10 cellular contexts compared by ENCODE assay signal in the genomic region with DNA sequence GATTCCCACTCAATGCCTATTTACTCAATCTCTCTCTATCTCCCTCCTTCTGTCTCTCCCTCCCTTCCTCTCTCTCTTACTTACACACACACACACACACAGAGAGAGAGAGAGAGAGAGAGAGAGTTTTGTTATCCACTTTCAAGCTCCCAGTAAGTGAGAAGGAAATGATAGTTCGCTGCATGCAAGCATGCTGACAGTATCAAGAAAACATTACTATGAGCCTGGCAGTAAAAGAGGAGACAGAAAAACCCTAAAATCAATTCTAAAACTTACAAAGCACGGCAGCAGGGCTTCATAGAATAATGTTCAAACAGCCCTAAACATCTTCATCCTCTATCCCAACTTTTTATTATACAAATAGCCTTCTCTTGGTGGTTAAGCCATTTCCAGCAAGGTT.
DNase-seq lines count a peak whose midpoint lies in the region; ATAC-seq, FAIRE-seq and TF ChIP-seq lines count a peak whose summit lies in the region.
"Had no signal": no experiment of that assay in that cellular context is flagged by ENCODE, and none has a peak within 500 bp of the region (broad histone marks: within the 10 kb centered on the region; RNA-seq: fewer than 3 reads in every experiment).

No MANE protein-coding gene starts in this region.

- POLR2A ChIA-PET in CD8-positive, alpha-beta memory T cell (lab: Charles Lee) = interaction anchor here (0.6 to 1.7 kb wide), 5 partner anchors 9 to 171 kb away, joined by 3 to 9 read pairs (median 3); no protein-coding TSS in a partner anchor
- POLR2A ChIA-PET in OCI-LY7 (lab: Charles Lee) = interaction anchor here (0.9 to 3.0 kb wide), 2 partner anchors 11 to 29 kb away, joined by 4 to 10 read pairs; no protein-coding TSS in a partner anchor
- POLR2A ChIA-PET in naive thymus-derived CD8-positive, alpha-beta T cell (lab: Charles Lee) = interaction anchor here (0.6 to 5.4 kb wide), 13 partner anchors 9 to 330 kb away, joined by 3 to 63 read pairs (median 3); partner anchors contain the start of gene FOXO1

- no peak for FAIRE-seq in GM12891 (lab: Jason Lieb, UNC)
- FAIRE-seq: H54 had no signal

- H3K4me1 Mint-ChIP-seq in CD8-positive, alpha-beta memory T cell = peaks cover 71 to 84% (median 80%) of the 10 kb centered on the region in 3 donors
- peaks cover 53 to 90% (median 90%) of the 10 kb centered on the region in 4 donors for H3K4me1 Mint-ChIP-seq in naive thymus-derived CD8-positive, alpha-beta T cell

- TF ChIP-seq CTCF in OCI-LY7 (conservative IDR thresholded peaks at IDR 0.05; ENCODE audit: low read length) (no peak), astrocyte of the spinal cord (IDR thresholded peaks at IDR 0.05; ENCODE audit: low read depth, low read length) (no peak)

- H3K4me2 ChIP-seq in OCI-LY7 (ENCODE audit: low read length) = peak overlapping the region; percentile 42

- H3K4me1 ChIP-seq in CD8-positive, alpha-beta memory T cell (ENCODE audit: insufficient read depth, low read length) = peaks cover 73% of the 10 kb centered on the region
- H3K4me1 ChIP-seq in OCI-LY7 (ENCODE audit: insufficient read depth, low read length, poor library complexity, severe bottlenecking) = peaks cover 46% of the 10 kb centered on the region

- no TSS peak for BruUV-seq in OCI-LY7 (replicated peaks; lab: Mats Ljungman, UMichigan)

- H3K9me3 ChIP-seq in CD8-positive, alpha-beta memory T cell (ENCODE audit: low read length) = no peaks in the 10 kb centered on the region
- no peaks in the 10 kb centered on the region for H3K9me3 ChIP-seq in OCI-LY7 (ENCODE audit: low read length)
- H3K9me3 ChIP-seq: MG63 had no signal

- H2AFZ ChIP-seq in OCI-LY7 (ENCODE audit: low read length) = peak overlapping the region; percentile 22; the same call in 1 of the 2 replicates

- no peaks in the 10 kb centered on the region for H3K79me2 ChIP-seq in OCI-LY7 (ENCODE audit: insufficient read depth, low read depth, low read length)

- ATAC-seq in naive thymus-derived CD8-positive, alpha-beta T cell = peak; percentile 47 to 65
- ATAC-seq in GM18870 (IDR thresholded peaks at IDR 0.05; ENCODE audit: unreplicated experiment) = no peak
- ATAC-seq: left colon had no signal

- peak overlapping the region; percentile 25 to 83 (median 78) for H3K4me3 Mint-ChIP-seq in CD8-positive, alpha-beta memory T cell
- peak overlapping the region; percentile 73 to 92 (median 87) for H3K4me3 Mint-ChIP-seq in naive thymus-derived CD8-positive, alpha-beta T cell

- intact Hi-C loops in OCI-LY7 (cut with micrococcal nuclease; ENCODE audit: unreplicated experiment) = no loop called here

- H3K9me3 Mint-ChIP-seq in CD8-positive, alpha-beta memory T cell = no peaks in the 10 kb centered on the region
- peaks cover 0 to 2% (median 0%) of the 10 kb centered on the region in 9 donors for H3K9me3 Mint-ChIP-seq in naive thymus-derived CD8-positive, alpha-beta T cell

- no peak for TF ChIP-seq POLR2A in GM12891 (IDR thresholded peaks at IDR 0.05; ENCODE audit: low read depth, low read length)

- peak overlapping the region; percentile 35 for H3K4me3 ChIP-seq in CD8-positive, alpha-beta memory T cell (ENCODE audit: low read length)
- no peak overlapping the region for H3K4me3 ChIP-seq in OCI-LY7 (ENCODE audit: low read depth, low read length, poor library complexity, severe bottlenecking)
- H3K4me3 ChIP-seq in astrocyte of the spinal cord (ENCODE audit: low read depth, low read length) = no peak overlapping the region
- H3K4me3 ChIP-seq: MG63 had no signal

- H3K27ac Mint-ChIP-seq in CD8-positive, alpha-beta memory T cell = peak overlapping the region; percentile 57 to 94 (median 84)
- H3K27ac Mint-ChIP-seq in naive thymus-derived CD8-positive, alpha-beta T cell = peak overlapping the region; percentile 92 to 97 (median 96)

- peaks cover 0 to 7% (median 0%) of the 10 kb centered on the region in 3 donors for H3K36me3 Mint-ChIP-seq in CD8-positive, alpha-beta memory T cell
- H3K36me3 Mint-ChIP-seq in naive thymus-derived CD8-positive, alpha-beta T cell = no peaks in the 10 kb centered on the region

- no peaks in the 10 kb centered on the region for H3K36me3 ChIP-seq in CD8-positive, alpha-beta memory T cell (ENCODE audit: insufficient read depth, low read length)
- no peaks in the 10 kb centered on the region for H3K36me3 ChIP-seq in OCI-LY7 (ENCODE audit: insufficient read depth, low read length)
- H3K36me3 ChIP-seq: MG63 had no signal

- CTCF ChIA-PET in CD8-positive, alpha-beta memory T cell (lab: Charles Lee) = interaction anchor here (1.4 kb wide), 1 partner anchor 8 kb away, joined by 6 read pairs; no protein-coding TSS in a partner anchor
- CTCF ChIA-PET in OCI-LY7 (lab: Charles Lee; ENCODE audit: unreplicated experiment) = interaction anchor here (0.6 kb wide), 1 partner anchor 21 kb away, joined by 10 read pairs; no protein-coding TSS in a partner anchor

- peaks cover 0 to 4% of the 10 kb centered on the region in 2 donors for H3K27me3 Mint-ChIP-seq in CD8-positive, alpha-beta memory T cell
- no peaks in the 10 kb centered on the region for H3K27me3 Mint-ChIP-seq in naive thymus-derived CD8-positive, alpha-beta T cell

- H3K9me2 ChIP-seq in OCI-LY7 (ENCODE audit: insufficient read depth, low read length) = no peaks in the 10 kb centered on the region

- no peaks in the 10 kb centered on the region for H4K20me1 ChIP-seq in OCI-LY7 (ENCODE audit: insufficient read depth, low read length)

- peak in 1 of 5 donors; percentile 44 for DNase-seq in CD8-positive, alpha-beta memory T cell
- peak; percentile 35 for DNase-seq in OCI-LY7 (ENCODE audit: low spot score)
- peak; percentile 22 for DNase-seq in astrocyte of the spinal cord (ENCODE audit: low read depth, low spot score)
- DNase-seq in naive thymus-derived CD8-positive, alpha-beta T cell = peak in 1 of 10 donors; percentile 55
- no peak for DNase-seq in GM12891 (ENCODE audit: insufficient read length, low spot score)
- DNase-seq in NOMO-1 (lab: John Stamatoyannopoulos, UW; ENCODE audit: unreplicated experiment in 2 of 2) = no peak
- DNase-seq: left colon, MG63 had no signal

- no peak overlapping the region for H3K27ac ChIP-seq in CD8-positive, alpha-beta memory T cell (ENCODE audit: low read depth, low read length)
- H3K27ac ChIP-seq in OCI-LY7 (ENCODE audit: low read depth, low read length, poor library complexity, severe bottlenecking) = no peak overlapping the region

- H3K27me3 ChIP-seq in CD8-positive, alpha-beta memory T cell (ENCODE audit: insufficient read depth, low read length, poor library complexity, severe bottlenecking) = no peaks in the 10 kb centered on the region
- H3K27me3 ChIP-seq: MG63 had no signal

- in situ Hi-C loops in astrocyte of the spinal cord (cut with HindIII; ENCODE audit: low sequenced_read_pairs) = no loop called here

TF ChIP-seq in GM12891, 5 proteins besides CTCF, POLR2A, EP300 and RAD21:
- TF ChIP-seq POLR2AphosphoS5 (IDR thresholded peaks at IDR 0.05; ENCODE audit: low read depth, low read length) (no peak), POU2F2 (IDR thresholded peaks at IDR 0.05; ENCODE audit: low read depth, low read length) (no peak), TAF1 (IDR thresholded peaks at IDR 0.05; ENCODE audit: low read depth, low read length) (no peak), PAX5 (IDR thresholded peaks at IDR 0.05; ENCODE audit: insufficient read depth, low read length, severe bottlenecking) (no peak), SPI1 (IDR thresholded peaks at IDR 0.05; ENCODE audit: low read depth, low read length) (no peak)

Comparison
In these comparisons a context has a peak if more than half of its experiments do, and no peak if none do; other contexts are left out.
1. DNase-seq: peak in OCI-LY7 (single experiment) and astrocyte of the spinal cord (single experiment); none in GM12891 (single experiment) and NOMO-1 (0 of 2).